Comparison of ENCODE assay signal across 1 cellular context in the genomic region with DNA sequence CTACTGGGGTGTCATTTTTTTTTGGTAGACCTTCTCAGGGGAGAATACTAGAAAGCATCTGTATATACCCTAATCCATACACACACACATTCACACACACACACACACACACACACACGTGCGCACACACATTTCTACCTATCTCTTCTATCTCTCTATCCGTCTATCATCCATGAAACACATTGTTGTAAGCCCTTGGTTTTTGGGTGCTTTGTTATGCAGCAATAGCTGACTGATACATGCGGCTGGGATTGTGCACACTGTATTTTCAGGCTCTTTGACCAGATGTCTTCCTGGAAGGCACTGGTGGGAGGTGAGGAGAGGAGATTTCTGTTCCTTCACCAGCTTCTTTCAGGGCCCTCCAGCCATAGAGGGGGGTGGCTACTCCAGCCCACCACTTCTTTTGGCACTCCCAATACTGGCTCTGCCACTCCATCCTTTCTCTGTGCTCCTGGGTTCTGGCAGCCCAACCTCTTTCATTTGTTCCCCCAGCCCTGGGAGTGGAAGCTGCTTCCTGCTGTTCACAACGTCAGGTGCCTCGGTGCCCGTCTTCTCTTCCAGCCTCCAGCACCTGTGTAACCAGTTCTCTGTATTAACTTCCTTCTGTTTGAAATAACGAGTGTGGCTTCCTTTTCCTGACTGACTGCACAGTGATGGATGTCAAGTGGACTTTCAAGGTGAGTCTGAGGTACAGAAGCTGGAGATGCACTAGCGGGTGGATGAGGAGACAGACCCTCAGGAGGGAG.
TF ChIP-seq lines count a peak whose summit lies in the region.

No MANE protein-coding gene starts in this region.

TF ChIP-seq in HepG2, 621 proteins besides CTCF, POLR2A, EP300 and RAD21:
- TF ChIP-seq, protein P1, sequence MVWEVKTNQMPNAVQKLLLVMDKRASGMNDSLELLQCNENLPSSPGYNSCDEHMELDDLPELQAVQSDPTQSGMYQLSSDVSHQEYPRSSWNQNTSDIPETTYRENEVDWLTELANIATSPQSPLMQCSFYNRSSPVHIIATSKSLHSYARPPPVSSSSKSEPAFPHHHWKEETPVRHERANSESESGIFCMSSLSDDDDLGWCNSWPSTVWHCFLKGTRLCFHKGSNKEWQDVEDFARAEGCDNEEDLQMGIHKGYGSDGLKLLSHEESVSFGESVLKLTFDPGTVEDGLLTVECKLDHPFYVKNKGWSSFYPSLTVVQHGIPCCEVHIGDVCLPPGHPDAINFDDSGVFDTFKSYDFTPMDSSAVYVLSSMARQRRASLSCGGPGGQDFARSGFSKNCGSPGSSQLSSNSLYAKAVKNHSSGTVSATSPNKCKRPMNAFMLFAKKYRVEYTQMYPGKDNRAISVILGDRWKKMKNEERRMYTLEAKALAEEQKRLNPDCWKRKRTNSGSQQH (CRISPR knock-in tag; IDR thresholded peaks at IDR 0.05; ENCODE audit: low read depth), result no peak
- TF ChIP-seq RBAK (CRISPR knock-in tag; IDR thresholded peaks at IDR 0.05), result peak; percentile 96
